In genomic region chr17:63696381-63696961, GRCh38 we compare ENCODE assay signal across 8 cellular contexts. TPM values are rescaled to one million over a fixed set of nuclear protein-coding genes. Genes with fewer than 3 reads are reported as not detected.
A peak's percentile ranks its signal among the peaks of the same experiment; 100 is the strongest.
DNase-seq lines count a peak whose midpoint lies in the region; ATAC-seq and TF ChIP-seq lines count a peak whose summit lies in the region.

No MANE protein-coding gene starts in this region.

- peaks cover 20 to 64% (median 45%) of the 10 kb centered on the region in 4 donors for H3K4me1 Mint-ChIP-seq in CD4-positive, alpha-beta memory T cell
- H3K4me1 Mint-ChIP-seq in T-helper 1 cell treated with Interleukin-12 subunit alpha and Interleukin-12 subunit beta and Interleukin-4 antibody, amounts not matched to agents 30 μg/mL and 1 μg/mL, for 36 hours (ENCODE audit: low read depth), result peaks cover 34% of the 10 kb centered on the region
- H3K4me1 Mint-ChIP-seq in neural progenitor cell, result peaks cover 11% of the 10 kb centered on the region

- H3K79me2 ChIP-seq in neural progenitor cell (ENCODE audit: low read depth), result no peaks in the 10 kb centered on the region

- H3K4me2 ChIP-seq in neural progenitor cell, result no peak overlapping the region

- H3K27ac ChIP-seq in CD4-positive, alpha-beta memory T cell (ENCODE audit: low read depth, low read length), result peak overlapping the region; percentile 69
- H3K27ac ChIP-seq in effector memory CD4-positive, alpha-beta T cell (ENCODE audit: insufficient read depth, low read length, poor library complexity, severe bottlenecking), result peak overlapping the region; percentile 86
- H3K27ac ChIP-seq in neural progenitor cell, result no peak overlapping the region

- peaks cover 0 to 6% (median 0%) of the 10 kb centered on the region in 8 donors for H3K9me3 Mint-ChIP-seq in CD4-positive, alpha-beta memory T cell
- no peaks in the 10 kb centered on the region for H3K9me3 Mint-ChIP-seq in T-helper 1 cell treated with Interleukin-12 subunit alpha and Interleukin-12 subunit beta and Interleukin-4 antibody, amounts not matched to agents 30 μg/mL and 1 μg/mL, for 36 hours
- no peaks in the 10 kb centered on the region for H3K9me3 Mint-ChIP-seq in neural progenitor cell

- H3K4me3 Mint-ChIP-seq in CD4-positive, alpha-beta memory T cell, result peak overlapping the region; percentile 94 to 99 (median 98)
- H3K4me3 Mint-ChIP-seq in T-helper 1 cell treated with Interleukin-12 subunit alpha and Interleukin-12 subunit beta and Interleukin-4 antibody, amounts not matched to agents 30 μg/mL and 1 μg/mL, for 36 hours, result peak overlapping the region; percentile 98
- H3K4me3 Mint-ChIP-seq in neural progenitor cell, result peak overlapping the region; percentile 44

- H3K9me3 ChIP-seq in CD4-positive, alpha-beta memory T cell (ENCODE audit: control insufficient read depth in 1 of 2, low read length in 2 of 2), result no peaks in the 10 kb centered on the region
- no peaks in the 10 kb centered on the region for H3K9me3 ChIP-seq in effector memory CD4-positive, alpha-beta T cell (ENCODE audit: control insufficient read depth, low read length)
- no peaks in the 10 kb centered on the region for H3K9me3 ChIP-seq in neural progenitor cell (ENCODE audit: low read depth)

- H4K20me1 ChIP-seq in neural progenitor cell (ENCODE audit: low read depth), result peaks cover 57% of the 10 kb centered on the region

- H3K4me1 ChIP-seq in CD4-positive, alpha-beta memory T cell (ENCODE audit: insufficient read depth, low read length), result peaks cover 53% of the 10 kb centered on the region
- H3K4me1 ChIP-seq in effector memory CD4-positive, alpha-beta T cell (ENCODE audit: control insufficient read depth, insufficient read depth, low read length, poor library complexity, severe bottlenecking), result peaks cover 52% of the 10 kb centered on the region
- peaks cover 16% of the 10 kb centered on the region for H3K4me1 ChIP-seq in neural progenitor cell

- H3K27ac Mint-ChIP-seq in CD4-positive, alpha-beta memory T cell, result peak overlapping the region; percentile 96 to 99 (median 98)
- H3K27ac Mint-ChIP-seq in T-helper 1 cell treated with Interleukin-12 subunit alpha and Interleukin-12 subunit beta and Interleukin-4 antibody, amounts not matched to agents 30 μg/mL and 1 μg/mL, for 36 hours, result peak overlapping the region; percentile 98
- no peak overlapping the region for H3K27ac Mint-ChIP-seq in neural progenitor cell

- peaks cover 31 to 68% of the 10 kb centered on the region in 2 donors for H3K36me3 Mint-ChIP-seq in CD4-positive, alpha-beta memory T cell
- peaks cover 50% of the 10 kb centered on the region for H3K36me3 Mint-ChIP-seq in T-helper 1 cell treated with Interleukin-12 subunit alpha and Interleukin-12 subunit beta and Interleukin-4 antibody, amounts not matched to agents 30 μg/mL and 1 μg/mL, for 36 hours (ENCODE audit: low read depth)
- H3K36me3 Mint-ChIP-seq in neural progenitor cell, result peaks cover 4% of the 10 kb centered on the region

- H3K4me3 ChIP-seq in CD4-positive, alpha-beta memory T cell (ENCODE audit: low read length in 2 of 2), result peak overlapping the region; percentile 90 to 98
- peak overlapping the region; percentile 80 for H3K4me3 ChIP-seq in effector memory CD4-positive, alpha-beta T cell (ENCODE audit: insufficient read depth, low read depth, low read length, poor library complexity, severe bottlenecking)
- no peak overlapping the region for H3K4me3 ChIP-seq in neural progenitor cell

- ATAC-seq in GM18867 (IDR thresholded peaks at IDR 0.05; ENCODE audit: unreplicated experiment), result no peak

- peaks cover 50% of the 10 kb centered on the region for H3F3A ChIP-seq in neural progenitor cell (ENCODE audit: low read depth)

- intact Hi-C loops in CD4-positive, alpha-beta memory T cell (cut with micrococcal nuclease), result loop anchor here (5.0 to 10.0 kb wide), 2 partner anchors 74 to 272 kb away; partner anchors contain the start of gene MAP3K3

- CTCF ChIA-PET in CD4-positive, alpha-beta memory T cell (lab: Charles Lee; ENCODE audit: partially characterized antibody), result interaction anchor here (0.9 to 8.3 kb wide), 7 partner anchors 9 to 137 kb away, joined by 3 to 315 read pairs (median 7); partner anchors contain the start of genes CCDC47, DDX42 and MAP3K3

- no peaks in the 10 kb centered on the region for H3K27me3 Mint-ChIP-seq in CD4-positive, alpha-beta memory T cell
- no peaks in the 10 kb centered on the region for H3K27me3 Mint-ChIP-seq in T-helper 1 cell treated with Interleukin-12 subunit alpha and Interleukin-12 subunit beta and Interleukin-4 antibody, amounts not matched to agents 30 μg/mL and 1 μg/mL, for 36 hours (ENCODE audit: low read depth)
- peaks cover 11% of the 10 kb centered on the region for H3K27me3 Mint-ChIP-seq in neural progenitor cell (ENCODE audit: insufficient read depth, low read depth)

- peak; percentile 40 to 62 (median 45) for DNase-seq in CD4-positive, alpha-beta memory T cell
- peak; percentile 13 for DNase-seq in HCEC 1CT
- peak in 1 of 3 donors; percentile 9 for DNase-seq in effector memory CD4-positive, alpha-beta T cell
- peak; percentile 75 for DNase-seq in neural progenitor cell (ENCODE audit: low spot score)
- DNase-seq in cerebellar nuclear complex (lab: John Stamatoyannopoulos, UW), result no peak
- no peak for DNase-seq in SW480 (ENCODE audit: low spot score)

- H2AFZ ChIP-seq in neural progenitor cell (replicated peaks), result no peak overlapping the region

- TF ChIP-seq CTCF in neural progenitor cell (IDR thresholded peaks at IDR 0.05), result peak; percentile 60

- H3K27me3 ChIP-seq in CD4-positive, alpha-beta memory T cell (ENCODE audit: insufficient read depth, low read length), result no peaks in the 10 kb centered on the region
- H3K27me3 ChIP-seq in effector memory CD4-positive, alpha-beta T cell (replicated peaks; ENCODE audit: control insufficient read depth, insufficient read depth, low read length, poor library complexity, severe bottlenecking), result no peaks in the 10 kb centered on the region
- H3K27me3 ChIP-seq in neural progenitor cell, result peaks cover 10% of the 10 kb centered on the region

- H3K36me3 ChIP-seq in CD4-positive, alpha-beta memory T cell (ENCODE audit: insufficient read depth, low read length), result peaks cover 32% of the 10 kb centered on the region
- H3K36me3 ChIP-seq in effector memory CD4-positive, alpha-beta T cell (ENCODE audit: control insufficient read depth, insufficient read depth, low read length), result peaks cover 42% of the 10 kb centered on the region
- H3K36me3 ChIP-seq in neural progenitor cell, result no peaks in the 10 kb centered on the region

- POLR2A ChIA-PET in CD4-positive, alpha-beta memory T cell (lab: Charles Lee; ENCODE audit: partially characterized antibody), result interaction anchor here (0.9 to 23.0 kb wide), 36 partner anchors 10 to 810 kb away, joined by 3 to 1362 read pairs (median 5); partner anchors contain the start of genes CCDC47, CEP95, CYB561 and DCAF7

- no peak overlapping the region for H3K9ac ChIP-seq in neural progenitor cell

RNA-seq across cellular contexts. Expression of gene LIMD2, which starts 3.5 kb away (rescaled TPM):
- total RNA-seq in CD4-positive, alpha-beta memory T cell, result 100 to 1,000 TPM; 724 to 755 TPM
- 100 to 1,000 TPM; 347 to 569 TPM for polyA plus RNA-seq in CD4-positive, alpha-beta memory T cell
- 7.0 and 36.9 TPM in 2 replicates for total RNA-seq in neural progenitor cell (ENCODE audit: low replicate concordance)

RNA-seq across cellular contexts. Expression of gene STRADA, which starts 45.1 kb away (rescaled TPM):
- 10 to 100 TPM; 55.6 to 58.3 TPM for total RNA-seq in CD4-positive, alpha-beta memory T cell
- 10 to 100 TPM; 20.0 to 21.3 TPM for polyA plus RNA-seq in CD4-positive, alpha-beta memory T cell
- total RNA-seq in neural progenitor cell (ENCODE audit: low replicate concordance), result 46.6 and 69.6 TPM in 2 replicates

Comparison
In these comparisons a context has a peak if more than half of its experiments do, and no peak if none do; other contexts are left out.
1. DNase-seq: peak in CD4-positive, alpha-beta memory T cell (5 of 5), HCEC 1CT (single experiment) and neural progenitor cell (single experiment); none in cerebellar nuclear complex (0 of 2) and SW480 (single experiment).
2. H3K4me3 Mint-ChIP-seq: peak in every context shown above with its lines; median percentile 98 in T-helper 1 cell treated with Interleukin-12 subunit alpha and Interleukin-12 subunit beta and Interleukin-4 antibody, amounts not matched to agents 30 μg/mL and 1 μg/mL, for 36 hours; 98 in CD4-positive, alpha-beta memory T cell; 44 in neural progenitor cell.
3. RNA of gene LIMD2, which starts 3.5 kb away (total RNA-seq): 724 to 755 TPM in CD4-positive, alpha-beta memory T cell; 7.0 to 36.9 TPM in neural progenitor cell; every median in the first group is over 10 times any median in the second.